Comparison of ENCODE assay signal across 2 cellular contexts in genomic region chr15:40466426-40467259, GRCh38.
TF ChIP-seq lines count a peak whose summit lies in the region.

No MANE protein-coding gene starts in this region.

TF ChIP-seq in HEK293, 187 proteins besides CTCF, POLR2A, EP300 and RAD21:
- TF ChIP-seq ZNF366 (tag by site-specific recombination; conservative IDR thresholded peaks at IDR 0.05) (no peak), ZNF239 (tag by site-specific recombination; IDR thresholded peaks at IDR 0.05) (no peak), GLIS1 (tag by site-specific recombination; IDR thresholded peaks at IDR 0.05) (peak; percentile 57), ZNF37A (tag by site-specific recombination; IDR thresholded peaks at IDR 0.05) (no peak), ZNF776 (tag by site-specific recombination; IDR thresholded peaks at IDR 0.05; ENCODE audit: borderline replicate concordance) (no peak), KLF8 (tag by site-specific recombination; IDR thresholded peaks at IDR 0.05) (no peak)

TF ChIP-seq in GM12878, 131 proteins besides CTCF, POLR2A, EP300 and RAD21:
- TF ChIP-seq E4F1 (IDR thresholded peaks at IDR 0.05; ENCODE audit: borderline replicate concordance, partially characterized antibody) (no peak), STAT3 (IDR thresholded peaks at IDR 0.05; ENCODE audit: low read depth, low read length) (no peak), NKRF (conservative IDR thresholded peaks at IDR 0.05) (no peak), RUNX3 (IDR thresholded peaks at IDR 0.05; ENCODE audit: low read length) (no peak), TCF12 (IDR thresholded peaks at IDR 0.05; ENCODE audit: low read depth, low read length) (no peak), MAX (IDR thresholded peaks at IDR 0.05; ENCODE audit: low read depth, low read length) (no peak), CEBPB (IDR thresholded peaks at IDR 0.05; ENCODE audit: borderline replicate concordance in 1 of 2, low read depth in 2 of 2, low read length in 2 of 2) (no peak), ZBTB11 (CRISPR knock-in tag; IDR thresholded peaks at IDR 0.05) (no peak), ZBED1 (IDR thresholded peaks at IDR 0.05; ENCODE audit: borderline replicate concordance) (no peak), PAX5 (IDR thresholded peaks at IDR 0.05; ENCODE audit: borderline replicate concordance, low read depth, low read length) (no peak), SMAD5 (IDR thresholded peaks at IDR 0.05; ENCODE audit: low read depth) (no peak), RBBP5 (conservative IDR thresholded peaks at IDR 0.05) (no peak), ETV6 (conservative IDR thresholded peaks at IDR 0.05 in 1 of 2, IDR thresholded peaks at IDR 0.05 in 1 of 2; ENCODE audit: borderline replicate concordance in 1 of 2, low read depth in 1 of 2) (no peak), SREBF2 (IDR thresholded peaks at IDR 0.05; ENCODE audit: low read length) (no peak)
